In genomic region chr7:135160858-135161653, GRCh38 we compare ENCODE assay signal across 1 cellular context.
TF ChIP-seq lines count a peak whose summit lies in the region.

No MANE protein-coding gene starts in this region.

TF ChIP-seq in K562, 482 proteins besides CTCF, POLR2A, EP300 and RAD21 (continued from another document and continues in another):
- TF ChIP-seq HDAC3 (IDR thresholded peaks at IDR 0.05; ENCODE audit: borderline replicate concordance, partially characterized antibody) (peak; percentile 47), FOXM1 (IDR thresholded peaks at IDR 0.05; ENCODE audit: low read depth) (peak; percentile 40; the same call in 1 of the 2 replicates), FOXM1 (CRISPR knock-in tag; IDR thresholded peaks at IDR 0.05; ENCODE audit: low read depth) (no peak), ZNF589 (CRISPR knock-in tag; IDR thresholded peaks at IDR 0.05; ENCODE audit: low read depth) (peak; percentile 88), PRDM10 (IDR thresholded peaks at IDR 0.05; ENCODE audit: partially characterized antibody) (no peak), BHLHE40 (IDR thresholded peaks at IDR 0.05; ENCODE audit: low read length) (no peak), TCF3 (CRISPR knock-in tag; IDR thresholded peaks at IDR 0.05) (no peak), ZNF699 (CRISPR knock-in tag; IDR thresholded peaks at IDR 0.05; ENCODE audit: insufficient replicate concordance) (no peak), ZNF766 (CRISPR knock-in tag; conservative IDR thresholded peaks at IDR 0.05) (peak; percentile 78), SMAD1 (IDR thresholded peaks at IDR 0.05; ENCODE audit: low read depth, low read length, partially characterized antibody) (no peak), ZNF639 (CRISPR knock-in tag; conservative IDR thresholded peaks at IDR 0.05 in 1 of 2, IDR thresholded peaks at IDR 0.05 in 1 of 2) (peak in 1 of 2 experiments; percentile 76; a peak in 2 of 4 replicates), GATAD2B (IDR thresholded peaks at IDR 0.05; ENCODE audit: borderline replicate concordance) (no peak), ADNP (tag; IDR thresholded peaks at IDR 0.05) (peak; percentile 7; the same call in 1 of the 2 replicates), SIRT6 (IDR thresholded peaks at IDR 0.05; ENCODE audit: low read depth, low read length) (no peak), TCF7L2 (IDR thresholded peaks at IDR 0.05; ENCODE audit: low read depth, low read length) (no peak), MTA3 (IDR thresholded peaks at IDR 0.05; ENCODE audit: borderline replicate concordance) (peak; percentile 37; the same call in 1 of the 2 replicates), ZNF695 (CRISPR knock-in tag; IDR thresholded peaks at IDR 0.05) (no peak), ZFPM2 (CRISPR knock-in tag; IDR thresholded peaks at IDR 0.05) (no peak), SMARCA5 (IDR thresholded peaks at IDR 0.05) (no peak), BMI1 (IDR thresholded peaks at IDR 0.05; ENCODE audit: low read length) (no peak), ZBTB33 (CRISPR knock-in tag; IDR thresholded peaks at IDR 0.05) (0 out of 2 replicates have a peak, but pooled peaks have one; percentile 30), U2AF1 (optimal IDR thresholded peaks at IDR 0.05; ENCODE audit: low read depth, low read length) (no peak), MYC (IDR thresholded peaks at IDR 0.05; ENCODE audit: low read depth, low read length) (peak; percentile 95), MYC (CRISPR knock-in tag; IDR thresholded peaks at IDR 0.05; ENCODE audit: borderline replicate concordance, low read depth) (no peak), NCOA1 (IDR thresholded peaks at IDR 0.05; ENCODE audit: low read depth) (no peak), ZKSCAN1 (IDR thresholded peaks at IDR 0.05; ENCODE audit: low read depth, low read length) (no peak), ZZZ3 (IDR thresholded peaks at IDR 0.05) (no peak), NCOA6 (IDR thresholded peaks at IDR 0.05) (no peak), ZNF609 (CRISPR knock-in tag; IDR thresholded peaks at IDR 0.05; ENCODE audit: borderline replicate concordance) (no peak), NEUROD1 (IDR thresholded peaks at IDR 0.05; ENCODE audit: borderline replicate concordance, low read depth, low read length, partially characterized antibody) (peak; percentile 46), ZKSCAN3 (CRISPR knock-in tag; IDR thresholded peaks at IDR 0.05) (no peak), RERE (CRISPR knock-in tag; IDR thresholded peaks at IDR 0.05; ENCODE audit: borderline replicate concordance) (no peak), SUPT5H (IDR thresholded peaks at IDR 0.05) (no peak), ZNF280A (IDR thresholded peaks at IDR 0.05; ENCODE audit: low read depth, partially characterized antibody) (no peak), FOS (IDR thresholded peaks at IDR 0.05; ENCODE audit: extremely low read depth, insufficient read length) (no peak), ATF3 (IDR thresholded peaks at IDR 0.05) (peak; percentile 94), ATF3 (CRISPR knock-in tag; conservative IDR thresholded peaks at IDR 0.05) (no peak), POLR2AphosphoS2 (IDR thresholded peaks at IDR 0.05; ENCODE audit: low read length) (no peak), NFRKB (IDR thresholded peaks at IDR 0.05; ENCODE audit: low read depth) (peak; percentile 41), SMAD3 (CRISPR knock-in tag; conservative IDR thresholded peaks at IDR 0.05) (0 out of 2 replicates have a peak, but pooled peaks have one; percentile 56), IRF2 (CRISPR knock-in tag; IDR thresholded peaks at IDR 0.05) (no peak), RFX5 (IDR thresholded peaks at IDR 0.05; ENCODE audit: low read depth, low read length) (no peak), HDAC8 (tag; IDR thresholded peaks at IDR 0.05) (no peak)
